In the genomic region with DNA sequence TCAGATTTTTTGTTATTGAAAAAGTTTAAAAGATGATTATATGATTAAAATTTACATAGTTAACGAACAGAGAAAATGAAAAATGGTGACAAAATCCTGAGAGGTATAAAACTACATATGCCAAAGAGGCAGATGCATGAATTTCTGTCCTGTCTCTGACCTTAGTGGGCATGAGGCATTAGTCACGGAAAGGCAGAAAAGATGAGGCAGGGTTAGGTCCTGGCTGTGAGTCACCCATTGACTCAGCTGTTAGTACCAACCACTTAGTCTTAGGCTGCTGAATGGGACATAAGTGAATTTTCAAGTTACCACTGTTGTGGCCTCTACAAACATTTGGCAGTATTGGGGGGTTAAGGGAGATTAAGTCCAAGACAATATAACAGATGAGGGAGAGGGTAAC, we compare ENCODE assay signal across 8 cellular contexts. TPM values are rescaled to one million over a fixed set of nuclear protein-coding genes. Genes with fewer than 3 reads are reported as not detected.
DNase-seq lines count a peak whose midpoint lies in the region; ATAC-seq, FAIRE-seq and TF ChIP-seq lines count a peak whose summit lies in the region.
"Had no signal": no experiment of that assay in that cellular context is flagged by ENCODE, and none has a peak within 500 bp of the region (broad histone marks: within the 10 kb centered on the region; RNA-seq: fewer than 3 reads in every experiment).

No MANE protein-coding gene starts in this region.

- 84 to 90% (median 87%) methylated on average over 2 of the region's 2 CpGs for WGBS in spleen, 5 donors

- TF ChIP-seq CTCF in epithelial cell of esophagus (IDR thresholded peaks at IDR 0.05; ENCODE audit: insufficient read depth, low read depth, low read length, missing control alignments) (no peak), spleen (IDR thresholded peaks at IDR 0.05 in 8 of 11, conservative IDR thresholded peaks at IDR 0.05 in 3 of 11) (no peak)

- ATAC-seq in GM18519 (IDR thresholded peaks at IDR 0.05; ENCODE audit: low FRiP score, unreplicated experiment) (no peak), GM21367 (IDR thresholded peaks at IDR 0.05; ENCODE audit: unreplicated experiment) (no peak)

- intact Hi-C loops in spleen (cut with DNase I; ENCODE audit: low total_unique reads): no loop called here

- TF ChIP-seq POLR2A in H54 (IDR thresholded peaks at IDR 0.05; ENCODE audit: low read depth, low read length) (no peak), spleen (IDR thresholded peaks at IDR 0.05) (no peak)

- H3K4me1 ChIP-seq in spleen: peaks cover 11 to 73% (median 37%) of the 10 kb centered on the region in 6 donors

- DNase-seq in H54 (ENCODE audit: insufficient read length, low spot score): peak; percentile 38
- DNase-seq in RKO (ENCODE audit: low spot score): peak; percentile 96
- peak; percentile 95 for DNase-seq in epithelial cell of esophagus (ENCODE audit: low read depth)
- DNase-seq in stimulated activated CD4-positive, alpha-beta T cell treated with anti-CD3 and anti-CD28 coated beads, Interleukin-2, amount 100 ng/mL, for 24 hours: peak; percentile 25 to 58
- DNase-seq in spleen: no peak

- H3K27ac ChIP-seq in spleen: no peak overlapping the region
- H3K27ac ChIP-seq: neutrophil had no signal

- no peaks in the 10 kb centered on the region for H3K9me3 ChIP-seq in spleen
- H3K9me3 ChIP-seq: neutrophil had no signal

- H3K36me3 ChIP-seq in spleen: peaks cover 0 to 22% (median 11%) of the 10 kb centered on the region in 6 donors

- FAIRE-seq in H54 (lab: Jason Lieb, UNC): peak; percentile 100

- no peaks in the 10 kb centered on the region for H3K27me3 ChIP-seq in spleen (replicated peaks in 1 of 7)
- H3K27me3 ChIP-seq: neutrophil had no signal

- H3K4me3 ChIP-seq in epithelial cell of esophagus (ENCODE audit: low read length): no peak overlapping the region
- no peak overlapping the region for H3K4me3 ChIP-seq in spleen

RNA-seq across cellular contexts. Expression of a gene that starts 33.1 kb away (rescaled TPM):
- 10 to 100 TPM; 24.1 to 54.0 (median 46.2) TPM for total RNA-seq in spleen
- 10 to 100 TPM; 13.4 to 13.7 (median 13.7) TPM for polyA plus RNA-seq in spleen
